16 cellular contexts compared by ENCODE assay signal in the genomic region with DNA sequence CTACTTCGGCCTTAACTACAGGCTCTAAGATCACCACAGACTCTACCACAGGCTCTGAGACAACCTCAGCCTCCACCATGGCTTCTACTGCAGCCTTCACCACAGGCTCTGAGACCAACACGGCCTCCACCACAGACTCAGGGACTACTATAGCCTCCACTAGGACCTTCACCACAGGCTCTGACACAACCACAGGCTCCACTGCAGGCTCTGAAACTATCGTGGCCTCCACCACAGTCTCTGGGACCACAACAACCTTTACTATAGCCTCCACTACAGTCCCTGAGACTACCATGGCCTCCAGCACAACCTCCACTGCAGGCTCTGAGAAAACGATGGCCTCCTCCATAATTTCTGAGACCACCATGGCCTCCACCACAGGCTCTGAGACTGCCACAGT. TPM values are rescaled to one million over a fixed set of nuclear protein-coding genes. Genes with fewer than 3 reads are reported as not detected.
DNase-seq lines count a peak whose midpoint lies in the region; ATAC-seq and TF ChIP-seq lines count a peak whose summit lies in the region.
"Had no signal": no experiment of that assay in that cellular context is flagged by ENCODE, and none has a peak within 500 bp of the region (broad histone marks: within the 10 kb centered on the region; RNA-seq: fewer than 3 reads in every experiment).

No MANE protein-coding gene starts in this region.

- peaks cover 5% of the 10 kb centered on the region for H3K4me1 Mint-ChIP-seq in activated CD8-positive, alpha-beta memory T cell treated with anti-CD3 and anti-CD28 coated beads, Interleukin-2, amount 10 ng/mL, durations not matched to agents 7 days and 5 days
- H3K4me1 Mint-ChIP-seq in glutamatergic neuron (ENCODE audit: low read depth, unreplicated experiment): no peaks in the 10 kb centered on the region
- H3K4me1 Mint-ChIP-seq: B cell had no signal

- H3K9me3 Mint-ChIP-seq in activated naive CD4-positive, alpha-beta T cell treated with anti-CD3 and anti-CD28 coated beads, Interleukin-2, amount 50 U/mL, for 72 hours: no peaks in the 10 kb centered on the region
- H3K9me3 Mint-ChIP-seq in activated CD8-positive, alpha-beta memory T cell treated with anti-CD3 and anti-CD28 coated beads, Interleukin-2, amount 10 ng/mL, durations not matched to agents 7 days and 5 days (ENCODE audit: low read depth): no peaks in the 10 kb centered on the region
- peaks cover 12% of the 10 kb centered on the region for H3K9me3 Mint-ChIP-seq in glutamatergic neuron (ENCODE audit: unreplicated experiment)
- H3K9me3 Mint-ChIP-seq: CD8-positive, alpha-beta T cell had no signal

- peaks cover 21% of the 10 kb centered on the region for H3K27me3 Mint-ChIP-seq in activated CD8-positive, alpha-beta memory T cell treated with anti-CD3 and anti-CD28 coated beads, Interleukin-2, amount 10 ng/mL, durations not matched to agents 7 days and 5 days
- H3K27me3 Mint-ChIP-seq in glutamatergic neuron (ENCODE audit: unreplicated experiment): peaks cover 8% of the 10 kb centered on the region

- CTCF ChIA-PET in activated CD8-positive, alpha-beta memory T cell treated with anti-CD3 and anti-CD28 coated beads, Interleukin-2, amount 10 ng/mL, durations not matched to agents 7 days and 5 days (lab: Charles Lee): no interaction called here

- H3K36me3 Mint-ChIP-seq in activated naive CD4-positive, alpha-beta T cell treated with anti-CD3 and anti-CD28 coated beads, Interleukin-2, amount 50 U/mL, for 72 hours: no peaks in the 10 kb centered on the region
- H3K36me3 Mint-ChIP-seq in activated CD8-positive, alpha-beta memory T cell treated with anti-CD3 and anti-CD28 coated beads, Interleukin-2, amount 10 ng/mL, durations not matched to agents 7 days and 5 days: no peaks in the 10 kb centered on the region
- H3K36me3 Mint-ChIP-seq in glutamatergic neuron (ENCODE audit: unreplicated experiment): peaks cover 9% of the 10 kb centered on the region
- H3K36me3 Mint-ChIP-seq: CD8-positive, alpha-beta T cell had no signal

- peak; percentile 18 to 58 for ATAC-seq in activated naive CD4-positive, alpha-beta T cell treated with anti-CD3 and anti-CD28 coated beads, Interleukin-2, amount 50 U/mL, for 72 hours
- peak; percentile 12 for ATAC-seq in activated CD8-positive, alpha-beta memory T cell treated with anti-CD3 and anti-CD28 coated beads, Interleukin-2, amount 10 ng/mL, durations not matched to agents 7 days and 5 days
- ATAC-seq: CD8-positive, alpha-beta T cell; HepG2 had no signal

- no peak overlapping the region for H3K27ac ChIP-seq in caudate nucleus (ENCODE audit: low read depth, low read length)
- H3K27ac ChIP-seq: BLaER1 treated with 17β-estradiol and CSF1 and Interleukin-3, amounts not matched to agents 10 nM and 100 nM had no signal

- H3K27ac Mint-ChIP-seq in activated naive CD4-positive, alpha-beta T cell treated with anti-CD3 and anti-CD28 coated beads, Interleukin-2, amount 50 U/mL, for 72 hours: no peak overlapping the region
- no peak overlapping the region for H3K27ac Mint-ChIP-seq in activated CD8-positive, alpha-beta memory T cell treated with anti-CD3 and anti-CD28 coated beads, Interleukin-2, amount 10 ng/mL, durations not matched to agents 7 days and 5 days
- peak overlapping the region; percentile 28 for H3K27ac Mint-ChIP-seq in glutamatergic neuron (ENCODE audit: unreplicated experiment)
- H3K27ac Mint-ChIP-seq: B cell; CD8-positive, alpha-beta T cell had no signal

- no peak overlapping the region for H3K4me3 Mint-ChIP-seq in activated CD8-positive, alpha-beta memory T cell treated with anti-CD3 and anti-CD28 coated beads, Interleukin-2, amount 10 ng/mL, durations not matched to agents 7 days and 5 days
- no peak overlapping the region for H3K4me3 Mint-ChIP-seq in glutamatergic neuron (ENCODE audit: unreplicated experiment)
- H3K4me3 Mint-ChIP-seq: B cell; CD8-positive, alpha-beta T cell had no signal

- TF ChIP-seq CTCF in glutamatergic neuron (IDR thresholded peaks at IDR 0.05; ENCODE audit: partially characterized antibody, unreplicated experiment): no peak

- no peak for DNase-seq in activated naive CD4-positive, alpha-beta T cell treated with anti-CD3 and anti-CD28 coated beads, Interleukin-2, amount 50 U/mL, for 72 hours (ENCODE audit: low spot score in 2 of 2)
- DNase-seq in activated naive CD4-positive, alpha-beta T cell (lab: John Stamatoyannopoulos, UW): no peak
- no peak for DNase-seq in activated CD8-positive, alpha-beta memory T cell treated with anti-CD3 and anti-CD28 coated beads, Interleukin-2, amount 10 ng/mL, durations not matched to agents 7 days and 5 days
- DNase-seq in glutamatergic neuron (no peak), caudate nucleus (lab: John Stamatoyannopoulos, UW) (no peak)
- DNase-seq in stimulated activated CD4-positive, alpha-beta T cell treated with anti-CD3 and anti-CD28 coated beads, Interleukin-4, amount 100 ng/mL, for 4 hours: no peak
- DNase-seq: Calu3; CD8-positive, alpha-beta T cell; DMS79 treated with DMSO at 0.1 percent for 48 hours; GF-D8; GOT3; H7 had no signal

RNA-seq across cellular contexts. Expression of gene MUC22, which starts 15.3 kb away (rescaled TPM):
- total RNA-seq in activated naive CD4-positive, alpha-beta T cell treated with anti-CD3 and anti-CD28 coated beads, Interleukin-2, amount 50 U/mL, for 72 hours: not detected
- total RNA-seq in activated CD8-positive, alpha-beta memory T cell treated with anti-CD3 and anti-CD28 coated beads, Interleukin-2, amount 10 ng/mL, durations not matched to agents 7 days and 5 days: not detected
- total RNA-seq in glutamatergic neuron (ENCODE audit: unreplicated experiment): not detected
- total RNA-seq: B cell; Calu3; CD8-positive, alpha-beta T cell; H7; HepG2 had no signal

RNA-seq across cellular contexts. Expression of gene MUC21, which starts 42.1 kb away (rescaled TPM):
- total RNA-seq in activated naive CD4-positive, alpha-beta T cell treated with anti-CD3 and anti-CD28 coated beads, Interleukin-2, amount 50 U/mL, for 72 hours: not detected
- not detected for total RNA-seq in activated CD8-positive, alpha-beta memory T cell treated with anti-CD3 and anti-CD28 coated beads, Interleukin-2, amount 10 ng/mL, durations not matched to agents 7 days and 5 days
- not detected for total RNA-seq in glutamatergic neuron (ENCODE audit: unreplicated experiment)
- total RNA-seq: A172; B cell; Calu3; CD8-positive, alpha-beta T cell; H7; HepG2 had no signal
